ENCODE assay signal across 19 cellular contexts in the genomic region with DNA sequence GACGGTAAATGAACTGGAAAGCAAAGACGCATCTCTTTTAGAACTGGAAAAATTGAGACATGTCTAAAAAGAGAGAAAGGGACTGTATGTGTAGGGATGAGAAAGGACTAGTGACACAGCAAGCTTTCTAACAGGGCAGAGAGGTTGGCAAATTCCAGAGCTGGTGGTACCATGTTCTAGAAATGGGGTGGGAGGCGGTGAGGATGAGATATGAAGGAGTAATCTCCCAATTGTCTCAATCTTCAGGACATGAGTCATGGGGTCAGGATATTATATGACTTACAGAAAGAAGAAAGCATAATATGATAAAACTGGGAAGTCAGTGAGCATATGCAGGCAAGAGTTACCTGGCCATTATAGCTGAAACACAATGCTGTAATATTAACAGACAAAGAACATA.
"Had no signal": no experiment of that assay in that cellular context is flagged by ENCODE, and none has a peak within 500 bp of the region (broad histone marks: within the 10 kb centered on the region; RNA-seq: fewer than 3 reads in every experiment).

No MANE protein-coding gene starts in this region.

- H3K27ac Mint-ChIP-seq: activated B cell treated with CpG ODN at 0.5 μM for 24 hours; activated CD8-positive, alpha-beta T cell treated with anti-CD3 and anti-CD28 coated beads for 36 hours; activated naive CD8-positive, alpha-beta T cell; brain; dendritic cell treated with granulocyte-macrophage colony-stimulating factor and Interleukin-4, amounts not matched to agents 40 ng/mL and 50 ng/mL, for 4 days; effector memory CD8-positive, alpha-beta T cell; memory B cell; naive thymus-derived CD8-positive, alpha-beta T cell had no signal

- H3K36me3 Mint-ChIP-seq: activated naive CD8-positive, alpha-beta T cell had no signal

- H3K36me3 ChIP-seq: left ventricle myocardium inferior, tibial nerve had no signal

- H3K4me3 Mint-ChIP-seq: activated B cell treated with CpG ODN at 0.5 μM for 24 hours; activated CD8-positive, alpha-beta T cell treated with anti-CD3 and anti-CD28 coated beads for 36 hours; activated naive CD8-positive, alpha-beta T cell; brain; dendritic cell treated with granulocyte-macrophage colony-stimulating factor and Interleukin-4, amounts not matched to agents 40 ng/mL and 50 ng/mL, for 4 days; effector memory CD8-positive, alpha-beta T cell; memory B cell; naive thymus-derived CD8-positive, alpha-beta T cell had no signal

- ATAC-seq: activated CD8-positive, alpha-beta T cell treated with anti-CD3 and anti-CD28 coated beads for 36 hours; effector memory CD8-positive, alpha-beta T cell; naive thymus-derived CD8-positive, alpha-beta T cell had no signal

- H3K9me3 ChIP-seq: left ventricle myocardium inferior, tibial nerve had no signal

- H3K27ac ChIP-seq: left ventricle myocardium inferior, tibial nerve had no signal

- H3K27me3 Mint-ChIP-seq: activated B cell treated with CpG ODN at 0.5 μM for 24 hours; activated CD8-positive, alpha-beta T cell treated with anti-CD3 and anti-CD28 coated beads for 36 hours; activated naive CD8-positive, alpha-beta T cell; brain; dendritic cell treated with granulocyte-macrophage colony-stimulating factor and Interleukin-4, amounts not matched to agents 40 ng/mL and 50 ng/mL, for 4 days; effector memory CD8-positive, alpha-beta T cell; memory B cell; naive thymus-derived CD8-positive, alpha-beta T cell had no signal

- H3K4me1 ChIP-seq: left ventricle myocardium inferior, tibial nerve had no signal

- H3K9me3 Mint-ChIP-seq: activated B cell treated with CpG ODN at 0.5 μM for 24 hours; activated CD8-positive, alpha-beta T cell treated with anti-CD3 and anti-CD28 coated beads for 36 hours; brain; dendritic cell treated with granulocyte-macrophage colony-stimulating factor and Interleukin-4, amounts not matched to agents 40 ng/mL and 50 ng/mL, for 4 days; effector memory CD8-positive, alpha-beta T cell; memory B cell; naive thymus-derived CD8-positive, alpha-beta T cell had no signal

- H3K4me3 ChIP-seq: left ventricle myocardium inferior, tibial nerve had no signal

- DNase-seq: activated B cell treated with CpG ODN at 0.5 μM for 24 hours; activated CD4-positive, alpha-beta T cell treated with anti-CD3 and anti-CD28 coated beads for 48 hours; activated CD8-positive, alpha-beta memory T cell treated with anti-CD3 and anti-CD28 coated beads, Interleukin-2, amount 50 U/mL, for 4 hours; activated CD8-positive, alpha-beta T cell treated with anti-CD3 and anti-CD28 coated beads for 36 hours; activated gamma-delta T cell treated with Interleukin-2 at 50 U/mL for 16 hours; amygdala; effector memory CD8-positive, alpha-beta T cell; hypothalamus; left ventricle myocardium inferior; naive thymus-derived CD8-positive, alpha-beta T cell; stimulated activated CD4-positive, alpha-beta T cell treated with anti-CD3 and anti-CD28 coated beads, Interleukin-15, amount 100 ng/mL, for 24 hours; stimulated activated CD4-positive, alpha-beta T cell treated with anti-CD3 and anti-CD28 coated beads, Interleukin-4, amount 100 ng/mL, for 1 hour; stimulated activated naive CD4-positive, alpha-beta T cell; SW 1271 had no signal
